In genomic region chr16:290015-290680, GRCh38 we compare ENCODE assay signal across 29 cellular contexts. TPM values are rescaled to one million over a fixed set of nuclear protein-coding genes. Genes with fewer than 3 reads are reported as not detected.
"Had no signal": no experiment of that assay in that cellular context is flagged by ENCODE, and none has a peak within 500 bp of the region (broad histone marks: within the 10 kb centered on the region; RNA-seq: fewer than 3 reads in every experiment).

No MANE protein-coding gene starts in this region.

- H3K36me3 ChIP-seq: uterus had no signal

- H3K27me3 ChIP-seq: heart left ventricle, left lung, right atrium auricular region, right lobe of liver, suprapubic skin, tibial artery, uterus had no signal

- ATAC-seq: heart left ventricle; left colon; left lung; lower lobe of right lung; natural killer cell; right lobe of liver; stimulated activated effector memory CD8-positive, alpha-beta T cell treated with anti-CD3 and anti-CD28 coated beads, Interleukin-12 subunit alpha, Interleukin-12 subunit beta, amount 100 ng/mL, for 72 hours had no signal

- H3K9me3 ChIP-seq: heart left ventricle, left lung, lower lobe of right lung, right atrium auricular region, right lobe of liver, suprapubic skin, thoracic aorta, tibial artery, uterus had no signal

- H3K4me1 ChIP-seq: heart left ventricle, left lung, lower lobe of right lung, right atrium auricular region, right lobe of liver, suprapubic skin, tibial artery, uterus had no signal

- DNase-seq: heart left ventricle; hypothalamus; immature natural killer cell; kidney; left colon; lower lobe of right lung; mammary epithelial cell; mesendoderm; naive B cell; natural killer cell; nephron progenitor cell; nucleus accumbens; right lobe of liver; stimulated activated CD4-positive, alpha-beta T cell treated with anti-CD3 and anti-CD28 coated beads, Interleukin-4, amount 100 ng/mL, for 24 hours; stimulated activated naive CD4-positive, alpha-beta T cell; tibial artery; uterus had no signal

- H3K4me3 ChIP-seq: heart left ventricle, left lung, lower lobe of right lung, right atrium auricular region, right lobe of liver, skin epidermis, suprapubic skin, thoracic aorta, tibial artery, uterus had no signal

- H3K27ac ChIP-seq: heart left ventricle, left lung, lower lobe of right lung, right atrium auricular region, right lobe of liver, skin epidermis, suprapubic skin, thoracic aorta, tibial artery, uterus had no signal

RNA-seq across cellular contexts. Expression of gene PDIA2, which starts 7.2 kb away (rescaled TPM):
- total RNA-seq: kidney, lower lobe of right lung, mammary epithelial cell, mononuclear cell, natural killer cell, osteocyte, renal cortical epithelial cell, right lobe of liver, suprapubic skin, ureter had no signal
- polyA plus RNA-seq: immature natural killer cell, mammary epithelial cell had no signal

RNA-seq across cellular contexts. Expression of gene ARHGDIG, which starts 9.8 kb away (rescaled TPM):
- total RNA-seq: lower lobe of right lung, mammary epithelial cell, mononuclear cell, renal cortical epithelial cell, right lobe of liver, subcutaneous adipose tissue, suprapubic skin, thoracic aorta, ureter had no signal
- polyA plus RNA-seq: immature natural killer cell, liver, mammary epithelial cell had no signal

RNA-seq across cellular contexts. Expression of gene RGS11, which starts 14.4 kb away (rescaled TPM):
- total RNA-seq: mononuclear cell had no signal
- polyA plus RNA-seq: immature natural killer cell had no signal
